Comparison of ENCODE assay signal across 25 cellular contexts in the genomic region with DNA sequence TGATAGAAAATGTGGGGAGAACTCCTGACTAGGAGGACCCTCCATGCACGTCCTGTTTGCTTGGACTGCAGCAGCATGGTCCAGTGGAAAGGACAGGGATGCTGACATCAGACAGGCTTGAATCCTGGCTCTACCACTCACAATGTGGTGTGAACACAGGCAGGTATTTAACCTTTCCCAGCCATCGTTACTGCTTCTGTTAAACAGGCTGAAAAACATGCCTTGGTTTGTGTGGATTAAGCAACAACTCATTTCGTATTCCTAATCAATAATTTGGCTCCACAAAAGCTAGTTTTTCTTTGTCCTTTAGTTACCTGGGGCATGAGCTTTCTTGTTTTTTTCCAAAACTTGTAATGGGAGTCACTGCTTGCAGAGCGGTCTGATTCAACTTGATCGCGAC.
"Had no signal": no experiment of that assay in that cellular context is flagged by ENCODE, and none has a peak within 500 bp of the region (broad histone marks: within the 10 kb centered on the region; RNA-seq: fewer than 3 reads in every experiment).

No MANE protein-coding gene starts in this region.

- H3K4me3 Mint-ChIP-seq: activated CD4-positive, alpha-beta memory T cell treated with anti-CD3 and anti-CD28 coated beads for 36 hours; activated CD4-positive, alpha-beta T cell treated with anti-CD3 and anti-CD28 coated beads, Interleukin-2, amount 10 ng/mL, durations not matched to agents 7 days and 5 days; activated naive CD8-positive, alpha-beta T cell treated with anti-CD3 and anti-CD28 coated beads, Interleukin-2, amount 10 ng/mL, durations not matched to agents 7 days and 5 days; activated T-helper 17 cell treated with anti-CD3 and anti-CD28 coated beads, Interleukin-2, amount 50 U/mL, for 72 hours; T-cell had no signal

- H3K27ac ChIP-seq: adrenal gland had no signal

- H3K9me3 Mint-ChIP-seq: activated CD4-positive, alpha-beta memory T cell treated with anti-CD3 and anti-CD28 coated beads for 36 hours; activated CD4-positive, alpha-beta T cell treated with anti-CD3 and anti-CD28 coated beads, Interleukin-2, amount 10 ng/mL, durations not matched to agents 7 days and 5 days; activated naive CD8-positive, alpha-beta T cell treated with anti-CD3 and anti-CD28 coated beads, Interleukin-2, amount 10 ng/mL, durations not matched to agents 7 days and 5 days; activated T-helper 17 cell treated with anti-CD3 and anti-CD28 coated beads, Interleukin-2, amount 50 U/mL, for 72 hours; T-cell had no signal

- H3K27me3 ChIP-seq: adrenal gland had no signal

- DNase-seq: activated CD4-positive, alpha-beta memory T cell treated with anti-CD3 and anti-CD28 coated beads for 36 hours; activated CD4-positive, alpha-beta T cell treated with anti-CD3 and anti-CD28 coated beads, Interleukin-2, amount 10 ng/mL, durations not matched to agents 7 days and 5 days; activated CD4-positive, CD25-positive, alpha-beta regulatory T cell; activated CD8-positive, alpha-beta memory T cell treated with anti-CD3 and anti-CD28 coated beads for 24 hours; activated gamma-delta T cell; activated naive CD4-positive, alpha-beta T cell treated with anti-CD3 and anti-CD28 coated beads, Interleukin-2, amount 50 U/mL, for 16 hours; activated naive CD8-positive, alpha-beta T cell treated with anti-CD3 and anti-CD28 coated beads, Interleukin-2, amount 10 ng/mL, durations not matched to agents 7 days and 5 days; activated T-cell treated with anti-CD3 and anti-CD28 coated beads, Interleukin-2, amount 50 U/mL, for 48 hours; adrenal gland; anterior cingulate cortex; central memory CD4-positive, alpha-beta T cell; NCI-H1092; NCI-H1417; NCI-H1930; NCI-H2171; NCI-H2227 treated with DMSO at 0.1 percent for 48 hours; NCI-H446 treated with DMSO at 0.1 percent for 48 hours; NCI-H524 treated with DMSO at 0.1 percent for 48 hours; NCI-H774; SIG-M5; T-cell; T-helper 2 cell; T1000 had no signal

- H3K4me3 ChIP-seq: adrenal gland had no signal

- H3K27ac Mint-ChIP-seq: activated CD4-positive, alpha-beta memory T cell treated with anti-CD3 and anti-CD28 coated beads for 36 hours; activated CD4-positive, alpha-beta T cell treated with anti-CD3 and anti-CD28 coated beads, Interleukin-2, amount 10 ng/mL, durations not matched to agents 7 days and 5 days; activated naive CD8-positive, alpha-beta T cell treated with anti-CD3 and anti-CD28 coated beads, Interleukin-2, amount 10 ng/mL, durations not matched to agents 7 days and 5 days; activated T-helper 17 cell treated with anti-CD3 and anti-CD28 coated beads, Interleukin-2, amount 50 U/mL, for 72 hours; T-cell had no signal

- FAIRE-seq: TTC549 had no signal

- H3K4me1 Mint-ChIP-seq: activated CD4-positive, alpha-beta T cell treated with anti-CD3 and anti-CD28 coated beads, Interleukin-2, amount 10 ng/mL, durations not matched to agents 7 days and 5 days; activated naive CD8-positive, alpha-beta T cell treated with anti-CD3 and anti-CD28 coated beads, Interleukin-2, amount 10 ng/mL, durations not matched to agents 7 days and 5 days; T-cell had no signal

- H3K27me3 Mint-ChIP-seq: activated CD4-positive, alpha-beta memory T cell treated with anti-CD3 and anti-CD28 coated beads for 36 hours; activated CD4-positive, alpha-beta T cell treated with anti-CD3 and anti-CD28 coated beads, Interleukin-2, amount 10 ng/mL, durations not matched to agents 7 days and 5 days; activated naive CD8-positive, alpha-beta T cell treated with anti-CD3 and anti-CD28 coated beads, Interleukin-2, amount 10 ng/mL, durations not matched to agents 7 days and 5 days; activated T-helper 17 cell treated with anti-CD3 and anti-CD28 coated beads, Interleukin-2, amount 50 U/mL, for 72 hours; T-cell had no signal

- H3K9me3 ChIP-seq: adrenal gland had no signal

- ATAC-seq: activated T-helper 17 cell treated with anti-CD3 and anti-CD28 coated beads, Interleukin-2, amount 50 U/mL, for 72 hours; T-cell had no signal
